Comparison of ENCODE assay signal across 13 cellular contexts in genomic region chr17:65530158-65530984, GRCh38. TPM values are rescaled to one million over a fixed set of nuclear protein-coding genes. Genes with fewer than 3 reads are reported as not detected.
DNase-seq lines count a peak whose midpoint lies in the region; TF ChIP-seq lines count a peak whose summit lies in the region.
"Had no signal": no experiment of that assay in that cellular context is flagged by ENCODE, and none has a peak within 500 bp of the region (broad histone marks: within the 10 kb centered on the region; RNA-seq: fewer than 3 reads in every experiment).

No MANE protein-coding gene starts in this region.

- no peaks in the 10 kb centered on the region for H3K9me3 Mint-ChIP-seq in CD4-positive, alpha-beta memory T cell

- H3K4me1 ChIP-seq in CD4-positive, alpha-beta memory T cell (ENCODE audit: insufficient read depth, low read length), result no peaks in the 10 kb centered on the region
- H3K4me1 ChIP-seq in SJCRH30, result peaks cover 31% of the 10 kb centered on the region
- H3K4me1 ChIP-seq in left ventricle myocardium inferior, result peaks cover 37% of the 10 kb centered on the region

- H3K27ac ChIP-seq in CD4-positive, alpha-beta memory T cell (ENCODE audit: low read depth, low read length), result no peak overlapping the region
- peak overlapping the region; percentile 86 for H3K27ac ChIP-seq in SJCRH30
- peak overlapping the region; percentile 88 for H3K27ac ChIP-seq in left ventricle myocardium inferior (replicated peaks)

- no peak overlapping the region for H3K4me3 ChIP-seq in CD4-positive, alpha-beta memory T cell (ENCODE audit: low read length in 2 of 2)
- no peak overlapping the region; the same call in 1 of the 2 replicates for H3K4me3 ChIP-seq in SJCRH30
- H3K4me3 ChIP-seq in left ventricle myocardium inferior, result no peak overlapping the region

- peaks cover 28% of the 10 kb centered on the region for H3K36me3 ChIP-seq in CD4-positive, alpha-beta memory T cell (ENCODE audit: insufficient read depth, low read length)
- H3K36me3 ChIP-seq in SJCRH30 (peaks cover 10% of the 10 kb centered on the region; the same call in 1 of the 2 replicates), left ventricle myocardium inferior (peaks cover 40% of the 10 kb centered on the region)

- H3K4me3 Mint-ChIP-seq in CD4-positive, alpha-beta memory T cell, result peak overlapping the region in 1 of 8 donors; percentile 64

- POLR2A ChIA-PET in CD4-positive, alpha-beta memory T cell (lab: Charles Lee; ENCODE audit: partially characterized antibody), result no interaction called here

- H3K9me3 ChIP-seq in CD4-positive, alpha-beta memory T cell (ENCODE audit: control insufficient read depth in 1 of 2, low read length in 2 of 2), result no peaks in the 10 kb centered on the region
- no peaks in the 10 kb centered on the region for H3K9me3 ChIP-seq in SJCRH30 (replicated peaks)
- no peaks in the 10 kb centered on the region for H3K9me3 ChIP-seq in left ventricle myocardium inferior (replicated peaks)
- H3K9me3 ChIP-seq: SK-N-SH had no signal

- peak overlapping the region in 4 of 7 donors; percentile 41 to 57 (median 48) for H3K27ac Mint-ChIP-seq in CD4-positive, alpha-beta memory T cell

- CTCF ChIA-PET in CD4-positive, alpha-beta memory T cell (lab: Charles Lee; ENCODE audit: partially characterized antibody), result no interaction called here

- intact Hi-C loops in CD4-positive, alpha-beta memory T cell (cut with micrococcal nuclease), result no loop called here
- intact Hi-C loops in left ventricle myocardium inferior (cut with micrococcal nuclease), result no loop called here

- DNase-seq in CD4-positive, alpha-beta memory T cell, result no peak
- DNase-seq in SJCRH30 (no peak), left ventricle myocardium inferior (no peak), pons (ENCODE audit: low spot score) (peak; percentile 80), DMS 273 treated with DMSO at 0.1 percent for 48 hours (lab: John Stamatoyannopoulos, UW) (no peak), NCI-H1048 (lab: John Stamatoyannopoulos, UW) (no peak), NCI-H774 (lab: John Stamatoyannopoulos, UW) (no peak)
- DNase-seq in activated CD4-positive, alpha-beta T cell treated with anti-CD3 and anti-CD28 coated beads for 4 hours, result no peak
- DNase-seq: activated CD8-positive, alpha-beta memory T cell treated with anti-CD3 and anti-CD28 coated beads for 24 hours; COR-L47; mammary epithelial cell; NCI-H510A treated with DMSO at 0.1 percent for 48 hours had no signal

- TF ChIP-seq CTCF in left ventricle myocardium inferior (IDR thresholded peaks at IDR 0.05; ENCODE audit: borderline replicate concordance), result no peak

- no peaks in the 10 kb centered on the region for H3K27me3 ChIP-seq in CD4-positive, alpha-beta memory T cell (ENCODE audit: insufficient read depth, low read length)
- H3K27me3 ChIP-seq in SJCRH30 (no peaks in the 10 kb centered on the region), left ventricle myocardium inferior (ENCODE audit: low read depth) (no peaks in the 10 kb centered on the region)

- peaks cover 3 to 7% (median 5%) of the 10 kb centered on the region in 4 donors for H3K4me1 Mint-ChIP-seq in CD4-positive, alpha-beta memory T cell

- H3K27me3 Mint-ChIP-seq in CD4-positive, alpha-beta memory T cell, result no peaks in the 10 kb centered on the region

- peaks cover 41 to 62% of the 10 kb centered on the region in 2 donors for H3K36me3 Mint-ChIP-seq in CD4-positive, alpha-beta memory T cell

RNA-seq across cellular contexts. Expression of gene AXIN2, which starts 31.1 kb away (rescaled TPM):
- 10 to 100 TPM; 30.1 to 30.3 TPM for total RNA-seq in CD4-positive, alpha-beta memory T cell
- polyA plus RNA-seq in CD4-positive, alpha-beta memory T cell, result 10 to 100 TPM in 1 of 2 donors, 1 to 10 TPM in 1; 3.4 to 11.8 TPM
- total RNA-seq in SJCRH30 (2014; rRNA removed; shearing (Covaris generic)), result 6.5 and 8.5 TPM in 2 replicates
- 21.0 TPM for total RNA-seq in left ventricle myocardium inferior
